Comparison of ENCODE assay signal across 28 cellular contexts in the genomic region with DNA sequence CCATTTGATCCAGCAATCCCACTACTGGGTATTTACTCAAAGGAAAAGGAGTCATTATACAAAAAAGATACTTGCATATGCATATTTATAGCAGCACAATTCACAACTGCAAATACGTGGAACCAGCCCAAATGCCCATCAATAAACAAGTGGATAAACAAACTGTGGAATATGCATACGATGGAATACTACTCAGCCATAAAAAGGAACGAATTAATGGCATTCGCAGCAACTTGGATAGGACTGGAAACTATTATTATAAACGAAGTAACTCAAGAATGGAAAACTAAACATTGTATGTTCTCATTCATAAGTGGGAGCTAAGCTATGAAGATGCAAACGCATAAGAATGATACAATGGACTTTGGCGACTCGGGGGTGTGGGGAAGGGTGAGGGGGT.
"Had no signal": no experiment of that assay in that cellular context is flagged by ENCODE, and none has a peak within 500 bp of the region (broad histone marks: within the 10 kb centered on the region; RNA-seq: fewer than 3 reads in every experiment).

No MANE protein-coding gene starts in this region.

- H3K9me3 ChIP-seq: stomach, suprapubic skin, testis, thoracic aorta, thyroid gland, tibial artery, tibial nerve, transverse colon, upper lobe of left lung, upper lobe of right lung, uterus, vagina had no signal

- ATAC-seq: stimulated activated effector memory CD8-positive, alpha-beta T cell treated with anti-CD3 and anti-CD28 coated beads, Interleukin-12 subunit alpha, Interleukin-12 subunit beta, amount 100 ng/mL, for 72 hours; stimulated activated memory B cell treated with anti-CD40 and anti-IgM and Interleukin-4, amounts not matched to agents 10 μg/mL and 1 μg/mL and 100 μg/mL, for 72 hours; stimulated activated naive B cell treated with anti-CD40 and anti-IgM and Interleukin-4, amounts not matched to agents 10 μg/mL and 1 μg/mL and 100 μg/mL, for 72 hours; stimulated activated naive CD8-positive, alpha-beta T cell treated with anti-CD3 and anti-CD28 coated beads, Interleukin-15, amount 100 ng/mL, for 72 hours; stimulated activated naive CD8-positive, alpha-beta T cell treated with anti-CD3 and anti-CD28 coated beads, Interleukin-15, Interleukin-2, amounts not matched to agents 100 U/mL and 50 U/mL, for 24 hours; upper lobe of right lung had no signal

- H3K27me3 ChIP-seq: stomach, suprapubic skin, testis, thyroid gland, tibial artery, tibial nerve, transverse colon, upper lobe of left lung, upper lobe of right lung, uterus, vagina had no signal

- H3K36me3 ChIP-seq: thoracic aorta, thyroid gland, tibial artery, transverse colon, upper lobe of right lung, uterus, vagina had no signal

- H3K4me3 Mint-ChIP-seq: stimulated activated effector memory CD8-positive, alpha-beta T cell treated with anti-CD3 and anti-CD28 coated beads, Interleukin-12 subunit alpha, Interleukin-12 subunit beta, amount 100 ng/mL, for 72 hours; stimulated activated memory B cell treated with anti-CD40 and anti-IgM and Interleukin-4, amounts not matched to agents 10 μg/mL and 1 μg/mL and 100 μg/mL, for 72 hours; stimulated activated naive B cell treated with anti-CD40 and anti-IgM and Interleukin-4, amounts not matched to agents 10 μg/mL and 1 μg/mL and 100 μg/mL, for 72 hours; stimulated activated naive CD8-positive, alpha-beta T cell treated with anti-CD3 and anti-CD28 coated beads, Interleukin-15, amount 100 ng/mL, for 72 hours; stimulated activated naive CD8-positive, alpha-beta T cell treated with anti-CD3 and anti-CD28 coated beads, Interleukin-15, Interleukin-2, amounts not matched to agents 100 ng/mL and 50 ng/mL, for 24 hours; type B pancreatic cell had no signal

- H3K27me3 Mint-ChIP-seq: stimulated activated memory B cell treated with anti-CD40 and anti-IgM and Interleukin-4, amounts not matched to agents 10 μg/mL and 1 μg/mL and 100 μg/mL, for 72 hours; stimulated activated naive B cell treated with anti-CD40 and anti-IgM and Interleukin-4, amounts not matched to agents 10 μg/mL and 1 μg/mL and 100 μg/mL, for 72 hours; stimulated activated naive CD8-positive, alpha-beta T cell treated with anti-CD3 and anti-CD28 coated beads, Interleukin-15, amount 100 ng/mL, for 72 hours; stimulated activated naive CD8-positive, alpha-beta T cell treated with anti-CD3 and anti-CD28 coated beads, Interleukin-15, Interleukin-2, amounts not matched to agents 100 ng/mL and 50 ng/mL, for 24 hours; type B pancreatic cell had no signal

- H3K27ac ChIP-seq: stomach, suprapubic skin, testis, thoracic aorta, thyroid gland, tibial artery, tibial nerve, transverse colon, upper lobe of left lung, upper lobe of right lung, uterus, vagina had no signal

- DNase-seq: stimulated activated CD4-positive, alpha-beta T cell treated with anti-CD3 and anti-CD28 coated beads, Interleukin-2, amount 100 ng/mL, for 48 hours; stimulated activated CD4-positive, alpha-beta T cell treated with anti-CD3 and anti-CD28 coated beads, Interleukin-4, amount 100 ng/mL, for 1 hour; stimulated activated CD4-positive, alpha-beta T cell treated with anti-CD3 and anti-CD28 coated beads, Interleukin-4, amount 100 ng/mL, for 24 hours; stimulated activated CD4-positive, alpha-beta T cell treated with anti-CD3 and anti-CD28 coated beads, Interleukin-4, amount 100 ng/mL, for 4 hours; stimulated activated CD8-positive, alpha-beta memory T cell treated with anti-CD3 and anti-CD28 coated beads, Interleukin-4, amount 100 ng/mL, for 48 hours; stimulated activated naive B cell treated with anti-CD40 and anti-IgM and Interleukin-4, amounts not matched to agents 10 μg/mL and 1 μg/mL and 100 μg/mL, for 72 hours; stimulated activated naive CD4-positive, alpha-beta T cell; stimulated activated naive CD4-positive, alpha-beta T cell treated with Interleukin-2 at 50 U/mL for 16 hours; stimulated activated naive CD8-positive, alpha-beta T cell treated with anti-CD3 and anti-CD28 coated beads, Interleukin-15, amount 100 ng/mL, for 72 hours; stimulated activated naive CD8-positive, alpha-beta T cell treated with anti-CD3 and anti-CD28 coated beads, Interleukin-15, Interleukin-2, amounts not matched to agents 100 U/mL and 50 U/mL, for 24 hours; stomach; substantia nigra; testis; thyroid gland; tibial artery; transverse colon; trophoblast cell; upper lobe of left lung; upper lobe of right lung; uterus had no signal

- H3K4me1 ChIP-seq: stomach, suprapubic skin, testis, thyroid gland, tibial artery, tibial nerve, transverse colon, upper lobe of left lung, upper lobe of right lung, uterus, vagina had no signal

- H3K36me3 Mint-ChIP-seq: stimulated activated effector memory CD8-positive, alpha-beta T cell treated with anti-CD3 and anti-CD28 coated beads, Interleukin-12 subunit alpha, Interleukin-12 subunit beta, amount 100 ng/mL, for 72 hours had no signal

- H3K4me3 ChIP-seq: stomach, suprapubic skin, testis, thoracic aorta, thyroid gland, tibial artery, tibial nerve, transverse colon, upper lobe of left lung, upper lobe of right lung, uterus, vagina had no signal

- H3K27ac Mint-ChIP-seq: stimulated activated effector memory CD8-positive, alpha-beta T cell treated with anti-CD3 and anti-CD28 coated beads, Interleukin-12 subunit alpha, Interleukin-12 subunit beta, amount 100 ng/mL, for 72 hours; stimulated activated memory B cell treated with anti-CD40 and anti-IgM and Interleukin-4, amounts not matched to agents 10 μg/mL and 1 μg/mL and 100 μg/mL, for 72 hours; stimulated activated naive B cell treated with anti-CD40 and anti-IgM and Interleukin-4, amounts not matched to agents 10 μg/mL and 1 μg/mL and 100 μg/mL, for 72 hours; stimulated activated naive CD8-positive, alpha-beta T cell treated with anti-CD3 and anti-CD28 coated beads, Interleukin-15, amount 100 ng/mL, for 72 hours; stimulated activated naive CD8-positive, alpha-beta T cell treated with anti-CD3 and anti-CD28 coated beads, Interleukin-15, Interleukin-2, amounts not matched to agents 100 ng/mL and 50 ng/mL, for 24 hours; type B pancreatic cell had no signal

- H3K4me1 Mint-ChIP-seq: stimulated activated effector memory CD8-positive, alpha-beta T cell treated with anti-CD3 and anti-CD28 coated beads, Interleukin-12 subunit alpha, Interleukin-12 subunit beta, amount 100 ng/mL, for 72 hours; stimulated activated memory B cell treated with anti-CD40 and anti-IgM and Interleukin-4, amounts not matched to agents 10 μg/mL and 1 μg/mL and 100 μg/mL, for 72 hours; stimulated activated naive B cell treated with anti-CD40 and anti-IgM and Interleukin-4, amounts not matched to agents 10 μg/mL and 1 μg/mL and 100 μg/mL, for 72 hours; stimulated activated naive CD8-positive, alpha-beta T cell treated with anti-CD3 and anti-CD28 coated beads, Interleukin-15, amount 100 ng/mL, for 72 hours had no signal
